15 cellular contexts compared by ENCODE assay signal in the genomic region with DNA sequence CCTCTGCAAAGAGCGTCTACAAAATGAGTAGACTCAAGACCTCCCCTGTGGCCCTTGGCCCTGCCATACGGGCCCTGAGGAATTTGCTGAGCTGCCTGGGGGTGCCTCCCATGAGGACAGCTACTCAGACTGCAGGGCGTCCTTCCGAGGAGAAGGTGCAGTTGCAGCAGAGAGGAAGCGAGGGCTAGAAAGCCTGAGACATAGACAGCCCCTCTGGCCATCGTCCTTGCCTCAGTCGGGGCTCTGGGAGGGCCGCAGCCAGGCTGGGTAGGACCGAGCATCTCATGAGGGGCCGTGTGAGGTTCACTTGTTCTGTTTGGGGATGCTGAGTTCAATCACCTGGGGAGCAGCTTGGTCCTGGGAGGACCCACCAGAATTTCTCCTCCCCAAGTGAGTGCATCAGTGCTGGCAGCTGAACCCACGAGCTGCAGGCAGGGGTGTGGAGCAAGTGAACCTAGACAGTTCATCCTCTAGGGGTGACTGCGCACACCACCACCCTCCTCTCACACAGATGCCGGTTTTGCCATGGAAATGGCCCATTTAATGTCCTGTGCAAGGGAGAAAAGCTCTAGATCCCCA. TPM values are rescaled to one million over a fixed set of nuclear protein-coding genes. Genes with fewer than 3 reads are reported as not detected.
"Had no signal": no experiment of that assay in that cellular context is flagged by ENCODE, and none has a peak within 500 bp of the region (broad histone marks: within the 10 kb centered on the region; RNA-seq: fewer than 3 reads in every experiment).

No MANE protein-coding gene starts in this region.

- H3K27me3 ChIP-seq: colonic mucosa, right atrium auricular region, testis, tibial nerve had no signal

- ATAC-seq: esophagus mucosa; heart left ventricle; naive thymus-derived CD8-positive, alpha-beta T cell; stimulated activated naive CD8-positive, alpha-beta T cell treated with anti-CD3 and anti-CD28 coated beads, Interleukin-15, Interleukin-2, amounts not matched to agents 100 U/mL and 50 U/mL, for 24 hours had no signal

- H3K27ac ChIP-seq: colonic mucosa, heart left ventricle, right atrium auricular region, testis, tibial nerve had no signal

- H3K36me3 ChIP-seq: colonic mucosa, heart left ventricle, right atrium auricular region, tibial nerve had no signal

- H3K4me3 ChIP-seq: colonic mucosa, heart left ventricle, right atrium auricular region, testis, tibial nerve had no signal

- DNase-seq: cerebellar nuclear complex; colonic mucosa; effector memory CD4-positive, alpha-beta T cell; hippocampal formation; mesendoderm; naive thymus-derived CD8-positive, alpha-beta T cell; small intestine; stimulated activated CD4-positive, alpha-beta T cell treated with anti-CD3 and anti-CD28 coated beads, Interleukin-2, amount 100 ng/mL, for 48 hours; stimulated activated naive CD8-positive, alpha-beta T cell treated with anti-CD3 and anti-CD28 coated beads, Interleukin-15, Interleukin-2, amounts not matched to agents 100 U/mL and 50 U/mL, for 24 hours; testis had no signal

- H3K4me1 ChIP-seq: colonic mucosa, testis had no signal

- H3K9me3 ChIP-seq: colonic mucosa, heart left ventricle, right atrium auricular region, testis, tibial nerve had no signal

RNA-seq across cellular contexts. Expression of a gene that starts 20.3 kb away (rescaled TPM):
- total RNA-seq: glomerular endothelial cell had no signal
